Comparison of ENCODE assay signal across 19 cellular contexts in genomic region chr1:68142461-68142860, GRCh38.
DNase-seq lines count a peak whose midpoint lies in the region; ATAC-seq and TF ChIP-seq lines count a peak whose summit lies in the region.
"Had no signal": no experiment of that assay in that cellular context is flagged by ENCODE, and none has a peak within 500 bp of the region (broad histone marks: within the 10 kb centered on the region; RNA-seq: fewer than 3 reads in every experiment).

No MANE protein-coding gene starts in this region.

- no peak for TF ChIP-seq CTCF in cardiac muscle cell (IDR thresholded peaks at IDR 0.05; ENCODE audit: low read depth, low read length)
- TF ChIP-seq CTCF in hepatocyte (IDR thresholded peaks at IDR 0.05; ENCODE audit: poor library complexity): no peak
- TF ChIP-seq CTCF in osteocyte (IDR thresholded peaks at IDR 0.05): no peak
- no peak for TF ChIP-seq CTCF in upper lobe of right lung (IDR thresholded peaks at IDR 0.05)
- no peak for TF ChIP-seq CTCF in activated CD8-positive, alpha-beta T cell treated with anti-CD3 and anti-CD28 coated beads for 36 hours (IDR thresholded peaks at IDR 0.05)

- peak overlapping the region; percentile 91 for H3K27ac Mint-ChIP-seq in osteocyte (ENCODE audit: unreplicated experiment)
- H3K27ac Mint-ChIP-seq in activated CD8-positive, alpha-beta T cell treated with anti-CD3 and anti-CD28 coated beads for 36 hours: no peak overlapping the region
- H3K27ac Mint-ChIP-seq: activated CD4-positive, alpha-beta memory T cell treated with anti-CD3 and anti-CD28 coated beads, Interleukin-2, amount 10 ng/mL, durations not matched to agents 7 days and 5 days; activated T-helper 1 cell treated with anti-CD3 and anti-CD28 coated beads, Interleukin-12 subunit alpha, Interleukin-12 subunit beta, Interleukin-2, Interleukin-4 antibody, amounts not matched to agents 30 ng/mL and 10 ng/mL and 1 ng/mL, durations not matched to agents 14 hours and 24 hours and 36 hours; IgD-negative memory B cell; memory B cell; T-cell had no signal

- no peaks in the 10 kb centered on the region for H3K9me3 Mint-ChIP-seq in osteocyte (ENCODE audit: unreplicated experiment)
- H3K9me3 Mint-ChIP-seq in activated CD8-positive, alpha-beta T cell treated with anti-CD3 and anti-CD28 coated beads for 36 hours: no peaks in the 10 kb centered on the region
- H3K9me3 Mint-ChIP-seq: activated CD4-positive, alpha-beta memory T cell treated with anti-CD3 and anti-CD28 coated beads, Interleukin-2, amount 10 ng/mL, durations not matched to agents 7 days and 5 days; activated T-helper 1 cell treated with anti-CD3 and anti-CD28 coated beads, Interleukin-12 subunit alpha, Interleukin-12 subunit beta, Interleukin-2, Interleukin-4 antibody, amounts not matched to agents 30 ng/mL and 10 ng/mL and 1 ng/mL, durations not matched to agents 14 hours and 24 hours and 36 hours; memory B cell; T-cell had no signal

- H3K27ac ChIP-seq in cardiac muscle cell (peak overlapping the region; percentile 98), hepatocyte (peak overlapping the region; percentile 91), upper lobe of right lung (peak overlapping the region; percentile 48)
- H3K27ac ChIP-seq: BLaER1, testis, VCaP had no signal

- POLR2A ChIA-PET in activated CD8-positive, alpha-beta T cell treated with anti-CD3 and anti-CD28 coated beads for 36 hours (lab: Charles Lee): no interaction called here

- intact Hi-C loops in cardiac septum (cut with DNase I): no loop called here
- intact Hi-C loops in upper lobe of right lung (cut with DNase I): no loop called here
- intact Hi-C loops in activated CD8-positive, alpha-beta T cell treated with anti-CD3 and anti-CD28 coated beads for 36 hours (cut with micrococcal nuclease): no loop called here

- no peak overlapping the region for H3K4me3 Mint-ChIP-seq in osteocyte (ENCODE audit: unreplicated experiment)
- no peak overlapping the region for H3K4me3 Mint-ChIP-seq in activated CD8-positive, alpha-beta T cell treated with anti-CD3 and anti-CD28 coated beads for 36 hours
- H3K4me3 Mint-ChIP-seq: activated CD4-positive, alpha-beta memory T cell treated with anti-CD3 and anti-CD28 coated beads, Interleukin-2, amount 10 ng/mL, durations not matched to agents 7 days and 5 days; activated T-helper 1 cell treated with anti-CD3 and anti-CD28 coated beads, Interleukin-12 subunit alpha, Interleukin-12 subunit beta, Interleukin-2, Interleukin-4 antibody, amounts not matched to agents 30 ng/mL and 10 ng/mL and 1 ng/mL, durations not matched to agents 14 hours and 24 hours and 36 hours; IgD-negative memory B cell; memory B cell; T-cell had no signal

- H3K27me3 ChIP-seq in cardiac muscle cell: no peaks in the 10 kb centered on the region
- H3K27me3 ChIP-seq in hepatocyte: no peaks in the 10 kb centered on the region
- no peaks in the 10 kb centered on the region for H3K27me3 ChIP-seq in upper lobe of right lung
- H3K27me3 ChIP-seq: BLaER1, testis had no signal

- CTCF ChIA-PET in activated CD8-positive, alpha-beta T cell treated with anti-CD3 and anti-CD28 coated beads for 36 hours (lab: Charles Lee): interaction anchor here (1.5 kb wide), 1 partner anchor 22 kb away, joined by 5 read pairs; no protein-coding TSS in a partner anchor

- H3K27me3 Mint-ChIP-seq in osteocyte (ENCODE audit: unreplicated experiment): no peaks in the 10 kb centered on the region
- H3K27me3 Mint-ChIP-seq in activated CD8-positive, alpha-beta T cell treated with anti-CD3 and anti-CD28 coated beads for 36 hours: peaks cover 3% of the 10 kb centered on the region
- H3K27me3 Mint-ChIP-seq: IgD-negative memory B cell had no signal

- WGBS in hepatocyte (ENCODE audit: low lambda C conversion rate, missing lambda C conversion rate): 50% methylated on average over 3 of the region's 3 CpGs

- peaks cover 31% of the 10 kb centered on the region for H3K4me1 Mint-ChIP-seq in osteocyte (ENCODE audit: unreplicated experiment)
- H3K4me1 Mint-ChIP-seq in activated CD8-positive, alpha-beta T cell treated with anti-CD3 and anti-CD28 coated beads for 36 hours (ENCODE audit: low read depth): no peaks in the 10 kb centered on the region
- H3K4me1 Mint-ChIP-seq: activated CD4-positive, alpha-beta memory T cell treated with anti-CD3 and anti-CD28 coated beads, Interleukin-2, amount 10 ng/mL, durations not matched to agents 7 days and 5 days; IgD-negative memory B cell; memory B cell; T-cell had no signal

- H3K36me3 ChIP-seq in cardiac muscle cell (peaks cover 11% of the 10 kb centered on the region), hepatocyte (replicated peaks; ENCODE audit: insufficient read depth, low read depth) (no peaks in the 10 kb centered on the region), upper lobe of right lung (peaks cover 27% of the 10 kb centered on the region)
- H3K36me3 ChIP-seq: BLaER1 had no signal

- H3K9me3 ChIP-seq in cardiac muscle cell (ENCODE audit: low read depth): no peaks in the 10 kb centered on the region
- H3K9me3 ChIP-seq in hepatocyte (ENCODE audit: low read depth): no peaks in the 10 kb centered on the region
- no peaks in the 10 kb centered on the region for H3K9me3 ChIP-seq in upper lobe of right lung
- H3K9me3 ChIP-seq: BLaER1, testis had no signal

- H3K4me3 ChIP-seq in cardiac muscle cell (no peak overlapping the region), hepatocyte (no peak overlapping the region), upper lobe of right lung (no peak overlapping the region)
- H3K4me3 ChIP-seq: BLaER1, testis had no signal

- ATAC-seq in upper lobe of right lung: no peak
- no peak for ATAC-seq in activated CD8-positive, alpha-beta T cell treated with anti-CD3 and anti-CD28 coated beads for 36 hours
- ATAC-seq: T-cell had no signal

- H4K20me1 ChIP-seq in hepatocyte (ENCODE audit: insufficient read depth, poor library complexity, severe bottlenecking): no peaks in the 10 kb centered on the region
- H4K20me1 ChIP-seq: BLaER1 had no signal

- peaks cover 26% of the 10 kb centered on the region for H3K4me1 ChIP-seq in cardiac muscle cell (ENCODE audit: low read depth)
- H3K4me1 ChIP-seq in hepatocyte (ENCODE audit: insufficient read depth): peaks cover 48% of the 10 kb centered on the region
- H3K4me1 ChIP-seq in upper lobe of right lung: peaks cover 6% of the 10 kb centered on the region
- H3K4me1 ChIP-seq: BLaER1 had no signal

- peaks cover 44% of the 10 kb centered on the region for H3K36me3 Mint-ChIP-seq in osteocyte (ENCODE audit: unreplicated experiment)
- no peaks in the 10 kb centered on the region for H3K36me3 Mint-ChIP-seq in activated CD8-positive, alpha-beta T cell treated with anti-CD3 and anti-CD28 coated beads for 36 hours (ENCODE audit: low read depth)
- H3K36me3 Mint-ChIP-seq: IgD-negative memory B cell, memory B cell, T-cell had no signal

- peak overlapping the region; percentile 24 for H3K4me2 ChIP-seq in hepatocyte
- H3K4me2 ChIP-seq: BLaER1 had no signal

- no peak overlapping the region for H2AFZ ChIP-seq in hepatocyte

- no peaks in the 10 kb centered on the region for H3K79me2 ChIP-seq in hepatocyte

- no peaks in the 10 kb centered on the region for H3K9me2 ChIP-seq in hepatocyte (replicated peaks; ENCODE audit: insufficient read depth)

- DNase-seq in cardiac muscle cell (ENCODE audit: low read depth in 1 of 2, low spot score in 1 of 2): no peak
- DNase-seq in cardiac septum (ENCODE audit: low spot score): no peak
- no peak for DNase-seq in hepatocyte (ENCODE audit: low spot score)
- DNase-seq in osteocyte (ENCODE audit: extremely low spot score, unreplicated experiment): no peak
- DNase-seq in upper lobe of right lung: no peak
- DNase-seq in central memory CD4-positive, alpha-beta T cell: no peak
- DNase-seq in anterior cingulate cortex (lab: John Stamatoyannopoulos, UW): no peak
- no peak for DNase-seq in activated CD8-positive, alpha-beta T cell treated with anti-CD3 and anti-CD28 coated beads for 36 hours
- DNase-seq: activated CD4-positive, alpha-beta memory T cell treated with anti-CD3 and anti-CD28 coated beads, Interleukin-2, amount 10 ng/mL, durations not matched to agents 7 days and 5 days; DMS 273 treated with DMSO at 0.1 percent for 48 hours; NCI-H2029 treated with DMSO at 0.1 percent for 48 hours; NCI-H510A; T-cell; testis had no signal

Comparison
In these comparisons a context has a peak if more than half of its experiments do, and no peak if none do; other contexts are left out.
1. H3K27ac ChIP-seq: peak in every context shown above with its lines; median percentile 98 in cardiac muscle cell; 91 in hepatocyte; 48 in upper lobe of right lung.